11 cellular contexts compared by ENCODE assay signal in the genomic region with DNA sequence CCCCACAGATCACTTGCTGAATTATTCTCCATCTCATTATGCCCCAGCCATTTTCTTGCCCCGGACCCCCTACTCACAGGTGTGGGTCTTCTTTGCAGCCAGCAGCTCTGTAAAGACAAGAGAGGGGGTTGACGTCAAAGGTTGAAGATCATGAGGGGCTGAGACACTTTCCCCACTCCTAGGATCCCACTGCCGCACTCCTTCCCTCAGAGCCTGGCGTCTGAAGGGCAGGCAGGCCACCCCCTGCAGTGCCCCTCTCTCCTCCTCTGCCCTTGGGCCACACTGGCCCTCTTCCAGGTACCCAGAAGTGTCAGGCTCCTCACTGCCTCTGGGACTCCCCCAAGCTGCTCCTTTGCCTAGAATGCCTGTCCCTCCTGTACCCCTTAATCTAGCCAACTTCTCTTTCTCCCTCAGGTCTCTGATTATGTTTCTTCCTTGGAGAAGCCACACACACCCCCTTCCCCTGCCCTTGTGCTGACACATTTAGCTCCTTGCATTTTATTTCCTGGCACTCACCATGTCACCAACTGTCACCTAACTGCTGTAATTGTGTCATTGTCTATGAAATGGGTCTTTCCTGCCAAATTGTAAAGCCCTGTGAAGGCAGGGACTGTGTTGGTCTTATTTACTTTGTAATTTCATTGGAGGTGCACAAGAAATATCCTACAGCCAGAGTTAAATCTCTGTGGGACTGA. TPM values are rescaled to one million over a fixed set of nuclear protein-coding genes. Genes with fewer than 3 reads are reported as not detected.
DNase-seq lines count a peak whose midpoint lies in the region; ATAC-seq and TF ChIP-seq lines count a peak whose summit lies in the region.
"Had no signal": no experiment of that assay in that cellular context is flagged by ENCODE, and none has a peak within 500 bp of the region (broad histone marks: within the 10 kb centered on the region; RNA-seq: fewer than 3 reads in every experiment).

No MANE protein-coding gene starts in this region.

- H3K4me1 ChIP-seq in iPS-18a (ENCODE audit: control insufficient read depth, low read depth, low read length) (peaks cover 25% of the 10 kb centered on the region), Peyer's patch (peaks cover 0 to 39% (median 3%) of the 10 kb centered on the region in 4 donors)

- no peaks in the 10 kb centered on the region for H3K27me3 ChIP-seq in iPS-18a (ENCODE audit: control insufficient read depth, insufficient read depth, low read length)
- H3K27me3 ChIP-seq in Peyer's patch = no peaks in the 10 kb centered on the region

- CTCF ChIA-PET in WTC11 (lab: Charles Lee) (interaction anchor here (0.8 to 2.0 kb wide), 4 partner anchors 10 to 113 kb away, joined by 3 to 17 read pairs (median 6); partner anchors contain the start of genes C2CD4D, CELF3 and TDRKH), HEK293T (lab: Yijun Ruan, JAX) (interaction anchor here (0.7 to 1.5 kb wide), 2 partner anchors 18 to 232 kb away, joined by 3 read pairs; no protein-coding TSS in a partner anchor)

- DNase-seq in activated T-cell treated with anti-CD3 and anti-CD28 coated beads, Interleukin-2, amount 50 U/mL, for 4 hours = no peak
- no peak for DNase-seq in activated T-cell treated with anti-CD3 and anti-CD28 coated beads for 4 hours
- DNase-seq in WTC11 (ENCODE audit: low spot score) = no peak
- DNase-seq in stimulated activated naive CD8-positive, alpha-beta T cell treated with anti-CD3 and anti-CD28 coated beads, Interleukin-15, amount 100 ng/mL, for 72 hours = no peak
- no peak for DNase-seq in HEK293T (ENCODE audit: extremely low spot score)
- DNase-seq in Right ventricle myocardium superior = no peak
- DNase-seq in Peyer's patch = no peak
- DNase-seq: ACHN; central memory CD4-positive, alpha-beta T cell; stimulated activated naive CD4-positive, alpha-beta T cell treated with Interleukin-2 at 50 U/mL for 16 hours had no signal

- peak in 1 of 2 donors; percentile 9 for ATAC-seq in activated T-cell treated with anti-CD3 and anti-CD28 coated beads, Interleukin-2, amount 50 U/mL, for 4 hours
- ATAC-seq in WTC11 (no peak), Right ventricle myocardium superior (ENCODE audit: poor library complexity) (no peak)
- peak; percentile 16 for ATAC-seq in stimulated activated naive CD8-positive, alpha-beta T cell treated with anti-CD3 and anti-CD28 coated beads, Interleukin-15, amount 100 ng/mL, for 72 hours

- intact Hi-C loops in Right ventricle myocardium superior (cut with DNase I) = loop anchor here (10.0 kb wide), 1 partner anchor 65 kb away; the partner anchor contains the start of gene MRPL9

- H3K4me1 Mint-ChIP-seq in activated T-cell treated with anti-CD3 and anti-CD28 coated beads, Interleukin-2, amount 50 U/mL, for 4 hours (ENCODE audit: low read depth) = peaks cover 83% of the 10 kb centered on the region
- peaks cover 47% of the 10 kb centered on the region for H3K4me1 Mint-ChIP-seq in WTC11
- peaks cover 93% of the 10 kb centered on the region for H3K4me1 Mint-ChIP-seq in stimulated activated naive CD8-positive, alpha-beta T cell treated with anti-CD3 and anti-CD28 coated beads, Interleukin-15, amount 100 ng/mL, for 72 hours

- peak overlapping the region; percentile 35 for H3K4me3 Mint-ChIP-seq in activated T-cell treated with anti-CD3 and anti-CD28 coated beads, Interleukin-2, amount 50 U/mL, for 4 hours
- H3K4me3 Mint-ChIP-seq in WTC11 = peak overlapping the region; percentile 47
- H3K4me3 Mint-ChIP-seq in stimulated activated naive CD8-positive, alpha-beta T cell treated with anti-CD3 and anti-CD28 coated beads, Interleukin-15, amount 100 ng/mL, for 72 hours = peak overlapping the region; percentile 40 to 65

- H3K9me3 Mint-ChIP-seq in activated T-cell treated with anti-CD3 and anti-CD28 coated beads, Interleukin-2, amount 50 U/mL, for 4 hours = no peaks in the 10 kb centered on the region
- H3K9me3 Mint-ChIP-seq in WTC11 = no peaks in the 10 kb centered on the region
- no peaks in the 10 kb centered on the region for H3K9me3 Mint-ChIP-seq in stimulated activated naive CD8-positive, alpha-beta T cell treated with anti-CD3 and anti-CD28 coated beads, Interleukin-15, amount 100 ng/mL, for 72 hours

- no peak for TF ChIP-seq POLR2A in Peyer's patch (IDR thresholded peaks at IDR 0.05)

- no peaks in the 10 kb centered on the region for H3K36me3 Mint-ChIP-seq in activated T-cell treated with anti-CD3 and anti-CD28 coated beads, Interleukin-2, amount 50 U/mL, for 4 hours (ENCODE audit: insufficient read depth)
- no peaks in the 10 kb centered on the region for H3K36me3 Mint-ChIP-seq in WTC11

- H3K27ac ChIP-seq in iPS-18a (ENCODE audit: low read length) (no peak overlapping the region), Peyer's patch (peak overlapping the region in 1 of 4 donors; percentile 95)

- H3K9me3 ChIP-seq in iPS-18a (ENCODE audit: control insufficient read depth, low read depth, low read length) (no peaks in the 10 kb centered on the region), Peyer's patch (no peaks in the 10 kb centered on the region)

- no peaks in the 10 kb centered on the region for H3K27me3 Mint-ChIP-seq in activated T-cell treated with anti-CD3 and anti-CD28 coated beads, Interleukin-2, amount 50 U/mL, for 4 hours (ENCODE audit: low read depth)
- peaks cover 6% of the 10 kb centered on the region; the same call in 1 of the 2 replicates for H3K27me3 Mint-ChIP-seq in WTC11 (ENCODE audit: low read depth)
- no peaks in the 10 kb centered on the region for H3K27me3 Mint-ChIP-seq in stimulated activated naive CD8-positive, alpha-beta T cell treated with anti-CD3 and anti-CD28 coated beads, Interleukin-15, amount 100 ng/mL, for 72 hours

- TF ChIP-seq CTCF in WTC11 (IDR thresholded peaks at IDR 0.05) (no peak), Peyer's patch (IDR thresholded peaks at IDR 0.05) (no peak)

- H3K4me3 ChIP-seq in iPS-18a (ENCODE audit: low read length) (peak overlapping the region; percentile 9), Peyer's patch (no peak overlapping the region)

- POLR2A ChIA-PET in WTC11 (lab: Charles Lee) (no interaction called here), HEK293T (lab: Yijun Ruan, JAX) (no interaction called here)

- no peak overlapping the region for H3K9ac ChIP-seq in iPS-18a (ENCODE audit: low read length)

- peak overlapping the region; percentile 64 for H3K27ac Mint-ChIP-seq in WTC11
- H3K27ac Mint-ChIP-seq in stimulated activated naive CD8-positive, alpha-beta T cell treated with anti-CD3 and anti-CD28 coated beads, Interleukin-15, amount 100 ng/mL, for 72 hours = peak overlapping the region in 1 of 2 donors; percentile 9

- H3K36me3 ChIP-seq in iPS-18a (ENCODE audit: control insufficient read depth, low read depth, low read length) (no peaks in the 10 kb centered on the region), Peyer's patch (no peaks in the 10 kb centered on the region)

TF ChIP-seq in WTC11, 78 proteins besides CTCF, POLR2A, EP300 and RAD21 (continues in another document):
- no peak for TF ChIP-seq FOXJ3 (CRISPR knock-in tag; IDR thresholded peaks at IDR 0.05; ENCODE audit: borderline replicate concordance)
- TF ChIP-seq ZNF396 (CRISPR knock-in tag; IDR thresholded peaks at IDR 0.05; ENCODE audit: borderline replicate concordance) = no peak

TF ChIP-seq in HEK293T, 16 proteins besides CTCF, POLR2A, EP300 and RAD21:
- TF ChIP-seq L3MBTL2 (conservative IDR thresholded peaks at IDR 0.05) (no peak), FOXM1 (IDR thresholded peaks at IDR 0.05; ENCODE audit: borderline replicate concordance) (no peak), ARNT (IDR thresholded peaks at IDR 0.05) (no peak), SP1 (IDR thresholded peaks at IDR 0.05) (no peak), NFRKB (IDR thresholded peaks at IDR 0.05) (no peak), HDGF (IDR thresholded peaks at IDR 0.05; ENCODE audit: borderline replicate concordance) (no peak), SUZ12 (IDR thresholded peaks at IDR 0.05) (no peak), ELF4 (IDR thresholded peaks at IDR 0.05) (no peak), ZNF384 (IDR thresholded peaks at IDR 0.05) (no peak), FOXA1 (IDR thresholded peaks at IDR 0.05) (no peak), FOXK2 (IDR thresholded peaks at IDR 0.05) (no peak), CTBP1 (IDR thresholded peaks at IDR 0.05; ENCODE audit: borderline replicate concordance) (no peak), BHLHE40 (IDR thresholded peaks at IDR 0.05; ENCODE audit: borderline replicate concordance) (no peak), TARDBP (IDR thresholded peaks at IDR 0.05) (no peak), LEF1 (IDR thresholded peaks at IDR 0.05; ENCODE audit: borderline replicate concordance) (no peak)
- TF ChIP-seq, protein P1, sequence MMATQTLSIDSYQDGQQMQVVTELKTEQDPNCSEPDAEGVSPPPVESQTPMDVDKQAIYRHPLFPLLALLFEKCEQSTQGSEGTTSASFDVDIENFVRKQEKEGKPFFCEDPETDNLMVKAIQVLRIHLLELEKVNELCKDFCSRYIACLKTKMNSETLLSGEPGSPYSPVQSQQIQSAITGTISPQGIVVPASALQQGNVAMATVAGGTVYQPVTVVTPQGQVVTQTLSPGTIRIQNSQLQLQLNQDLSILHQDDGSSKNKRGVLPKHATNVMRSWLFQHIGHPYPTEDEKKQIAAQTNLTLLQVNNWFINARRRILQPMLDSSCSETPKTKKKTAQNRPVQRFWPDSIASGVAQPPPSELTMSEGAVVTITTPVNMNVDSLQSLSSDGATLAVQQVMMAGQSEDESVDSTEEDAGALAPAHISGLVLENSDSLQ (IDR thresholded peaks at IDR 0.05) = no peak

RNA-seq across cellular contexts. Expression of gene RORC, which starts 2.1 kb away (rescaled TPM):
- 1 to 10 TPM; 1.1 to 5.1 (median 3.7) TPM for total RNA-seq in activated T-cell treated with anti-CD3 and anti-CD28 coated beads, Interleukin-2, amount 50 U/mL, for 4 hours
- 0.30 to 0.53 TPM (median 0.44 TPM) in 3 replicates for total RNA-seq in WTC11 (2021)
- 15.4 TPM for total RNA-seq in Right ventricle myocardium superior
- total RNA-seq in Peyer's patch = 10 to 100 TPM; 10.7 to 70.1 (median 46.0) TPM

RNA-seq across cellular contexts. Expression of gene C2CD4D, which starts 10.1 kb away (rescaled TPM):
- under 1 TPM; 0.33 to 0.90 (median 0.87) TPM for total RNA-seq in activated T-cell treated with anti-CD3 and anti-CD28 coated beads, Interleukin-2, amount 50 U/mL, for 4 hours
- total RNA-seq in WTC11 (2021) (0.85 to 2.0 TPM (median 0.94 TPM) in 3 replicates), Right ventricle myocardium superior (not detected), Peyer's patch (under 1 TPM in 1 of 4 donors, not detected in 3; 0.54 TPM)

RNA-seq across cellular contexts. Expression of gene THEM5, which starts 24.0 kb away (rescaled TPM):
- total RNA-seq in activated T-cell treated with anti-CD3 and anti-CD28 coated beads, Interleukin-2, amount 50 U/mL, for 4 hours = not detected
- total RNA-seq in WTC11 (2021) (not detected in 3 replicates), Right ventricle myocardium superior (not detected), Peyer's patch (not detected)

RNA-seq across cellular contexts. Expression of gene LINGO4, which starts 24.3 kb away (rescaled TPM):
- total RNA-seq in activated T-cell treated with anti-CD3 and anti-CD28 coated beads, Interleukin-2, amount 50 U/mL, for 4 hours = under 1 TPM; 0.08 to 0.16 (median 0.16) TPM
- total RNA-seq in WTC11 (2021) (not detected in 3 replicates), Right ventricle myocardium superior (0.78 TPM), Peyer's patch (1 to 10 TPM in 3 of 4 donors, not detected in 1; 1.0 to 1.3 (median 1.1) TPM)

RNA-seq across cellular contexts. Expression of gene TDRKH, which starts 39.2 kb away (rescaled TPM):
- 10 to 100 TPM in 2 of 3 donors, 1 to 10 TPM in 1; 9.6 to 10.4 (median 10.1) TPM for total RNA-seq in activated T-cell treated with anti-CD3 and anti-CD28 coated beads, Interleukin-2, amount 50 U/mL, for 4 hours
- total RNA-seq in WTC11 (2021) (21.8 to 25.3 TPM (median 24.0 TPM) in 3 replicates), Right ventricle myocardium superior (4.5 TPM), Peyer's patch (1 to 10 TPM; 1.2 to 5.0 (median 3.6) TPM)
